8 cellular contexts compared by ENCODE assay signal in the genomic region with DNA sequence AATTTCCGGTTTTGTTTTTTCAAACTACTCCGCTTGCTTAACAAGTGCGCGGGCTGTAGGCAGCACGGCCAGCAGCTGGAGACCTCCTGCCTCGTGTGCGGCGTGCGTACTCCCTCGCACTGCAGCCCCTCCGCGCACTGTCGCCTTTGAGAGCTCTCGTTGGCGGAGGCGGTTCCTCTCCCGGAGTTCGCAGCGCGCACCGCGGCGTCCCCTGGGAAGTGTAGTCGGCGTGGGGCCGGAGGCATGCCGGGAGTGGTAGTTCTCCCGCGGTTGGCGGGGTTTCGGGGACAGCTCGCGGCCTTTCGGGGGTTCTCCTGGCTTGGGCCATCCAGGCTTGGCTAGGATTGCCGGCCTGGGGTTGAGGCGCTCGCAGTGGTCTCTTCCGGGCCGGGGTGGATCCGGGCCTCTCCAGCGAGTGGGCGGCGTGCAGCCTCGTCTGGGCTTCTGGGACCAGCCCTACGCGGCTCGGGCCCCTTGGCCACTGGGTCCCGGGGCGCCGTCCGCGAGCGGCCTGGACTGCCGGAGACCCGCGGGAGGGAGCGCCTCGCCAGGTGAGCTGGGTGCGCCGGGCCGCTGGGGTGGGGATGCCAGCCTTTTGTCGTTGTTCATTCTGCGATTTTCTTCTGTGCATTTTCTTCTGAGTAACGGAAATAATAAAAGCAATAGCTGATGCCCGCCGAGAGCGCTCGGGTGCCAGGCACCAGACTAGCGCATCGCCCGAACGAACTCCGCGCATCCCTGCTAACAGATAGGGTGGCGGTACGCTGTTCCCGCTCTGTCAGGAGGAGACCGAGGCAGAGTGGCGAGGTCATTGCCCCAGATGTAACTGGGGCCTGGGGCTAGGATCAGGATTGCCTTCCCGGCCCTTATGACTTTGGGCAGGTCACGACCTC. TPM values are rescaled to one million over a fixed set of nuclear protein-coding genes. Genes with fewer than 3 reads are reported as not detected.
DNase-seq lines count a peak whose midpoint lies in the region; ATAC-seq and TF ChIP-seq lines count a peak whose summit lies in the region.

A gene (plus strand): TSS at position 258 of the 893 bp plus-strand sequence. CDS start 1,696 bp downstream, outside the sequence.

- H3K36me3 Mint-ChIP-seq in GM23338 (ENCODE audit: low read depth): peaks cover 57% of the 10 kb centered on the region
- peaks cover 24% of the 10 kb centered on the region for H3K36me3 Mint-ChIP-seq in activated T-helper 1 cell treated with anti-CD3 and anti-CD28 coated beads, Interleukin-12 subunit alpha, Interleukin-12 subunit beta, Interleukin-2, Interleukin-4 antibody, amounts not matched to agents 30 ng/mL and 10 ng/mL and 1 ng/mL, durations not matched to agents 14 hours and 24 hours and 36 hours (ENCODE audit: low read depth)

- no peaks in the 10 kb centered on the region for H3K36me3 ChIP-seq in GM23338 (ENCODE audit: insufficient read depth)
- peaks cover 10 to 33% (median 23%) of the 10 kb centered on the region in 4 donors for H3K36me3 ChIP-seq in esophagus muscularis mucosa
- no peaks in the 10 kb centered on the region for H3K36me3 ChIP-seq in mucosa of rectum (ENCODE audit: control insufficient read depth in 2 of 2, insufficient read depth in 2 of 2, low read length in 2 of 2)

- H3K27me3 ChIP-seq in GM23338 (ENCODE audit: insufficient read depth) (peaks cover 14% of the 10 kb centered on the region; the same call in 1 of the 2 replicates), esophagus muscularis mucosa (no peaks in the 10 kb centered on the region), mucosa of rectum (ENCODE audit: control insufficient read depth in 2 of 2, insufficient read depth in 2 of 2, low read length in 2 of 2) (no peaks in the 10 kb centered on the region)

- H3K4me3 Mint-ChIP-seq in GM23338: peak within 1 kb of the TSS; percentile 79
- H3K4me3 Mint-ChIP-seq in activated T-helper 1 cell treated with anti-CD3 and anti-CD28 coated beads, Interleukin-12 subunit alpha, Interleukin-12 subunit beta, Interleukin-2, Interleukin-4 antibody, amounts not matched to agents 30 ng/mL and 10 ng/mL and 1 ng/mL, durations not matched to agents 14 hours and 24 hours and 36 hours: peak within 1 kb of the TSS; percentile 88

- H3K27ac ChIP-seq in GM23338 (ENCODE audit: low read depth): no peak within 1 kb of the TSS
- peak within 1 kb of the TSS; percentile 75 to 85 (median 80) for H3K27ac ChIP-seq in esophagus muscularis mucosa (replicated peaks in 1 of 4)
- H3K27ac ChIP-seq in mucosa of rectum (ENCODE audit: low read depth in 2 of 2, low read length in 2 of 2): peak within 1 kb of the TSS; percentile 49 to 56

- peak within 1 kb of the TSS; percentile 95 for H2AFZ ChIP-seq in GM23338

- TF ChIP-seq CTCF in GM23338 (conservative IDR thresholded peaks at IDR 0.05; ENCODE audit: low read depth in 2 of 2): no peak
- peak in 1 of 3 experiments; percentile 8 for TF ChIP-seq CTCF in esophagus muscularis mucosa (IDR thresholded peaks at IDR 0.05)

- no peak within 1 kb of the TSS for H3K27ac Mint-ChIP-seq in GM23338
- H3K27ac Mint-ChIP-seq in activated T-helper 1 cell treated with anti-CD3 and anti-CD28 coated beads, Interleukin-12 subunit alpha, Interleukin-12 subunit beta, Interleukin-2, Interleukin-4 antibody, amounts not matched to agents 30 ng/mL and 10 ng/mL and 1 ng/mL, durations not matched to agents 14 hours and 24 hours and 36 hours: peak within 1 kb of the TSS; percentile 61

- H4K20me1 ChIP-seq in GM23338 (replicated peaks; ENCODE audit: insufficient read depth): no peaks in the 10 kb centered on the region

- no peaks in the 10 kb centered on the region; the same call in 2 of the 3 replicates for H3K4me1 Mint-ChIP-seq in GM23338
- no peaks in the 10 kb centered on the region for H3K4me1 Mint-ChIP-seq in activated T-helper 1 cell treated with anti-CD3 and anti-CD28 coated beads, Interleukin-12 subunit alpha, Interleukin-12 subunit beta, Interleukin-2, Interleukin-4 antibody, amounts not matched to agents 30 ng/mL and 10 ng/mL and 1 ng/mL, durations not matched to agents 14 hours and 24 hours and 36 hours (ENCODE audit: low read depth)

- H3K4me1 ChIP-seq in GM23338 (ENCODE audit: insufficient read depth) (no peaks in the 10 kb centered on the region; the same call in 1 of the 2 replicates), esophagus muscularis mucosa (peaks cover 4 to 16% (median 13%) of the 10 kb centered on the region in 4 donors), mucosa of rectum (ENCODE audit: control insufficient read depth in 2 of 2, insufficient read depth in 2 of 2, low read length in 2 of 2) (peaks cover 0 to 3% of the 10 kb centered on the region in 2 donors)

- TF ChIP-seq EP300 in esophagus muscularis mucosa (IDR thresholded peaks at IDR 0.05): no peak

- no peaks in the 10 kb centered on the region for H3F3A ChIP-seq in GM23338 (replicated peaks; ENCODE audit: low read depth)

- H3K27me3 Mint-ChIP-seq in GM23338 (ENCODE audit: insufficient read depth, low read depth, poor library complexity): peaks cover 9% of the 10 kb centered on the region
- H3K27me3 Mint-ChIP-seq in activated T-helper 1 cell treated with anti-CD3 and anti-CD28 coated beads, Interleukin-12 subunit alpha, Interleukin-12 subunit beta, Interleukin-2, Interleukin-4 antibody, amounts not matched to agents 30 ng/mL and 10 ng/mL and 1 ng/mL, durations not matched to agents 14 hours and 24 hours and 36 hours (ENCODE audit: insufficient read depth): no peaks in the 10 kb centered on the region

- H3K9me3 ChIP-seq in esophagus muscularis mucosa (peaks cover 0 to 4% (median under 1%) of the 10 kb centered on the region in 4 donors), mucosa of rectum (ENCODE audit: control insufficient read depth in 2 of 2, low read length in 2 of 2) (peaks cover 1 to 3% of the 10 kb centered on the region in 2 donors)

- H3K4me3 ChIP-seq in GM23338 (peak within 1 kb of the TSS; percentile 78), esophagus muscularis mucosa (peak within 1 kb of the TSS; percentile 71 to 80 (median 76)), mucosa of rectum (ENCODE audit: low read length in 2 of 2) (peak within 1 kb of the TSS; percentile 75 to 80)

- WGBS in esophagus muscularis mucosa: 6% methylated on average over 64 of the region's 81 CpGs

- H3K79me2 ChIP-seq in GM23338 (replicated peaks; ENCODE audit: insufficient read depth): no peaks in the 10 kb centered on the region

- peak within 1 kb of the TSS; percentile 63 to 69 for H3K9ac ChIP-seq in mucosa of rectum (ENCODE audit: low read depth in 1 of 2, low read length in 2 of 2)

- ATAC-seq in GM23338: peak; percentile 97
- ATAC-seq in GM19324 (IDR thresholded peaks at IDR 0.05; ENCODE audit: low FRiP score, unreplicated experiment): no peak

- H3K9me2 ChIP-seq in GM23338 (ENCODE audit: insufficient read depth): peaks cover 3% of the 10 kb centered on the region; the same call in 1 of the 2 replicates

- no peak for TF ChIP-seq POLR2A in esophagus muscularis mucosa (IDR thresholded peaks at IDR 0.05; ENCODE audit: low read depth)

- H3K4me2 ChIP-seq in GM23338: peak within 1 kb of the TSS; percentile 90

- intact Hi-C loops in activated T-helper 1 cell treated with anti-CD3 and anti-CD28 coated beads, Interleukin-12 subunit alpha, Interleukin-12 subunit beta, Interleukin-2, Interleukin-4 antibody, amounts not matched to agents 30 ng/mL and 10 ng/mL and 1 ng/mL, durations not matched to agents 14 hours and 24 hours and 36 hours (cut with micrococcal nuclease): loop anchor here (1.0 to 2.0 kb wide), 4 partner anchors 37 to 434 kb away; a partner anchor contains a TSS
- intact Hi-C loops in esophagus muscularis mucosa (cut with DNase I): loop anchor here (2.0 to 5.0 kb wide), 2 partner anchors 203 to 330 kb away; a partner anchor contains a TSS

- H3K9me3 Mint-ChIP-seq in GM23338: peaks cover 71% of the 10 kb centered on the region
- H3K9me3 Mint-ChIP-seq in activated T-helper 1 cell treated with anti-CD3 and anti-CD28 coated beads, Interleukin-12 subunit alpha, Interleukin-12 subunit beta, Interleukin-2, Interleukin-4 antibody, amounts not matched to agents 30 ng/mL and 10 ng/mL and 1 ng/mL, durations not matched to agents 14 hours and 24 hours and 36 hours: peaks cover 58% of the 10 kb centered on the region

- DNase-seq in Ammon's horn (ENCODE audit: low spot score) (peak; percentile 91), GM23338 (ENCODE audit: low spot score) (peak; percentile 98), NCI-H748 (lab: John Stamatoyannopoulos, UW; ENCODE audit: unreplicated experiment) (peak; percentile 84), esophagus muscularis mucosa (ENCODE audit: extremely low spot score) (peak; percentile 97)
- peak; percentile 76 for DNase-seq in activated T-helper 1 cell treated with anti-CD3 and anti-CD28 coated beads, Interleukin-12 subunit alpha, Interleukin-12 subunit beta, Interleukin-2, Interleukin-4 antibody, amounts not matched to agents 30 ng/mL and 10 ng/mL and 1 ng/mL, durations not matched to agents 14 hours and 24 hours and 36 hours (ENCODE audit: low spot score)
- peak; percentile 76 to 79 for DNase-seq in stimulated activated CD8-positive, alpha-beta memory T cell treated with anti-CD3 and anti-CD28 coated beads, Interleukin-15, amount 100 ng/mL, for 48 hours (ENCODE audit: low read depth in 2 of 2)

TF ChIP-seq in GM23338, 12 proteins besides CTCF, POLR2A, EP300 and RAD21 (continues in another document):
- TF ChIP-seq POLR2AphosphoS5 (IDR thresholded peaks at IDR 0.05; ENCODE audit: low read depth) (peak; percentile 93), CREB1 (CRISPR knock-in tag; IDR thresholded peaks at IDR 0.05; ENCODE audit: low read depth) (peak; percentile 47), ZNF114 (CRISPR knock-in tag; IDR thresholded peaks at IDR 0.05) (no peak), ZNF331 (CRISPR knock-in tag; IDR thresholded peaks at IDR 0.05; ENCODE audit: low read depth) (no peak), JUNB (IDR thresholded peaks at IDR 0.05; ENCODE audit: unreplicated experiment) (no peak), NANOG (IDR thresholded peaks at IDR 0.05; ENCODE audit: borderline replicate concordance) (no peak)
- TF ChIP-seq, protein P1, sequence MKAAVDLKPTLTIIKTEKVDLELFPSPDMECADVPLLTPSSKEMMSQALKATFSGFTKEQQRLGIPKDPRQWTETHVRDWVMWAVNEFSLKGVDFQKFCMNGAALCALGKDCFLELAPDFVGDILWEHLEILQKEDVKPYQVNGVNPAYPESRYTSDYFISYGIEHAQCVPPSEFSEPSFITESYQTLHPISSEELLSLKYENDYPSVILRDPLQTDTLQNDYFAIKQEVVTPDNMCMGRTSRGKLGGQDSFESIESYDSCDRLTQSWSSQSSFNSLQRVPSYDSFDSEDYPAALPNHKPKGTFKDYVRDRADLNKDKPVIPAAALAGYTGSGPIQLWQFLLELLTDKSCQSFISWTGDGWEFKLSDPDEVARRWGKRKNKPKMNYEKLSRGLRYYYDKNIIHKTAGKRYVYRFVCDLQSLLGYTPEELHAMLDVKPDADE (IDR thresholded peaks at IDR 0.05): peak; percentile 98

RNA-seq across cellular contexts. Expression of the gene that starts here (rescaled TPM):
- total RNA-seq in GM23338 (2014; rRNA removed; shearing (Covaris generic)): 9.8 and 11.3 TPM in 2 replicates
- 0.99 and 1.6 TPM in 2 replicates for polyA plus RNA-seq in GM23338 (2016; fragmentation: Nextera tagmentation; extraction: Ambion mirVana)
- 3.5 and 4.1 TPM in 2 replicates for total RNA-seq in activated T-helper 1 cell treated with anti-CD3 and anti-CD28 coated beads, Interleukin-12 subunit alpha, Interleukin-12 subunit beta, Interleukin-2, Interleukin-4 antibody, amounts not matched to agents 30 ng/mL and 10 ng/mL and 1 ng/mL, durations not matched to agents 14 hours and 24 hours and 36 hours
- 1 to 10 TPM; 5.0 to 7.9 (median 6.3) TPM for total RNA-seq in esophagus muscularis mucosa
